ENCODE assay signal across 8 cellular contexts in the genomic region with DNA sequence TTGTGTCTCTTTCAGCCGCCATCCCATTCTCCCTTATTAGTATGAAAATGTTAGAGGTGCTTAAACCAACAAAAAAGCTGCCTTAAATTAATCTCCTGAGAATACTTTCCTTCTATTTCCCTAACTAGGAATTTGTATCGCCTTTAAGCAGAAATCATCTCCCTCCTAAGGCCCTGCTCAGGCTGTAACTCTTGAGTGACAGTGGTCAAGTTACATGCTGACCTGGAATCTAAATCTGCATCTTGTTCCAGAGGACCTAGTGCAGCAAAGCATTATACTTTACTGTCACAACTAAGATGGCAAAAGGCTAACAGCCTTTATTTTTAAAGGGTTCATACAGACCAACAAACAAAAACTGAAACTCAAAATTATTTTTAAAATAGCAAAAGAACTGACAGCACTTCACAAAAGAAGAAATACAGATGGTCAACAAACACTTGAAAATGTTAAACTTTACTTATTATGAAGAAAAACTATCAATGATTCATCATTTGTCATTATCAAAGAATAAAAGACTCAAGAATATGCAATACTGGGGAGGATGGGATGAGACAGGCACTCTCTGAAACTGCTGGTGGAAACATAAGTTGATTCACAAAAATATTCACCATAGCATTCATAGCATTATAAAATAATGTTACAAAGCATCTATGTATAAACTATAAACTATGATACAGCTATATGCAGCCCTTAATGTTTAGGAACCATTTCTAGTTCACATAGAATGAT. TPM values are rescaled to one million over a fixed set of nuclear protein-coding genes. Genes with fewer than 3 reads are reported as not detected.
DNase-seq lines count a peak whose midpoint lies in the region; ATAC-seq, FAIRE-seq and TF ChIP-seq lines count a peak whose summit lies in the region.

No MANE protein-coding gene starts in this region.

- H3K4me1 ChIP-seq in cardiac muscle cell (ENCODE audit: low read depth) (peaks cover 10% of the 10 kb centered on the region), upper lobe of left lung (peaks cover 49 to 62% (median 55%) of the 10 kb centered on the region in 4 donors), small intestine (ENCODE audit: control insufficient read depth in 2 of 2, insufficient read depth in 1 of 2, low read depth in 1 of 2, low read length in 1 of 2) (peaks cover 7 to 12% of the 10 kb centered on the region in 2 donors)

- H3K36me3 Mint-ChIP-seq in T-helper 17 cell (ENCODE audit: low read depth), result peaks cover 5% of the 10 kb centered on the region
- H3K36me3 Mint-ChIP-seq in immature natural killer cell, result peaks cover 23 to 57% (median 43%) of the 10 kb centered on the region in 3 donors
- peaks cover 17% of the 10 kb centered on the region for H3K36me3 Mint-ChIP-seq in chondrocyte (ENCODE audit: low read depth)

- H3K4me1 Mint-ChIP-seq in T-helper 17 cell (peaks cover 25% of the 10 kb centered on the region), immature natural killer cell (peaks cover 64 to 88% of the 10 kb centered on the region in 2 donors), chondrocyte (ENCODE audit: low read depth) (peaks cover 28% of the 10 kb centered on the region)

- 83 to 90% methylated on average over 2 of the region's 2 CpGs for WGBS in upper lobe of left lung, 2 donors
- WGBS in small intestine, 3 donors, result 91 to 97% (median 97%) methylated on average over 2 of the region's 2 CpGs

- no peak for TF ChIP-seq EP300 in upper lobe of left lung (IDR thresholded peaks at IDR 0.05)

- intact Hi-C loops in cardiac septum (cut with DNase I), result loop anchor here (2.0 kb wide), 1 partner anchor 13 kb away; no protein-coding TSS in a partner anchor

- TF ChIP-seq POLR2A in upper lobe of left lung (IDR thresholded peaks at IDR 0.05), result no peak

- H3K27ac Mint-ChIP-seq in T-helper 17 cell (peak overlapping the region; percentile 73), immature natural killer cell (peak overlapping the region; percentile 52 to 86 (median 80)), chondrocyte (ENCODE audit: unreplicated experiment) (no peak overlapping the region)

- no peaks in the 10 kb centered on the region for H3K27me3 ChIP-seq in cardiac muscle cell
- no peaks in the 10 kb centered on the region for H3K27me3 ChIP-seq in upper lobe of left lung
- H3K27me3 ChIP-seq in small intestine (ENCODE audit: control insufficient read depth in 2 of 2, insufficient read depth in 2 of 2, low read length in 2 of 2), result no peaks in the 10 kb centered on the region

- no peak for DNase-seq in cardiac muscle cell (ENCODE audit: low read depth in 1 of 2, low spot score in 1 of 2)
- DNase-seq in cardiac septum (ENCODE audit: low spot score), result no peak
- DNase-seq in T-helper 17 cell, result no peak
- DNase-seq in immature natural killer cell, result no peak
- DNase-seq in upper lobe of left lung, result no peak
- no peak for DNase-seq in small intestine
- no peak for DNase-seq in chondrocyte (ENCODE audit: low spot score)

- H3K9me3 Mint-ChIP-seq in immature natural killer cell (peaks cover 13 to 26% (median 19%) of the 10 kb centered on the region in 6 donors), chondrocyte (ENCODE audit: low read depth) (peaks cover 32% of the 10 kb centered on the region)

- H3K9me3 ChIP-seq in cardiac muscle cell (ENCODE audit: low read depth) (no peaks in the 10 kb centered on the region), T-helper 17 cell (ENCODE audit: control insufficient read depth, low read length, poor library complexity, severe bottlenecking) (peaks cover 10% of the 10 kb centered on the region), upper lobe of left lung (peaks cover 0 to 14% (median 8%) of the 10 kb centered on the region in 4 donors), small intestine (ENCODE audit: control insufficient read depth, low read depth) (no peaks in the 10 kb centered on the region)

- no peak for FAIRE-seq in small intestine (lab: Jason Lieb, UNC)

- TF ChIP-seq CTCF in cardiac muscle cell (IDR thresholded peaks at IDR 0.05; ENCODE audit: low read depth, low read length) (no peak), upper lobe of left lung (IDR thresholded peaks at IDR 0.05) (no peak), chondrocyte (IDR thresholded peaks at IDR 0.05) (no peak)

- H3K27ac ChIP-seq in cardiac muscle cell (peak overlapping the region; percentile 67), upper lobe of left lung (peak overlapping the region; percentile 69 to 81 (median 80)), small intestine (ENCODE audit: low read depth in 1 of 2, low read length in 1 of 2) (peak overlapping the region in 1 of 2 donors; percentile 52)

- H3K27me3 Mint-ChIP-seq in T-helper 17 cell (no peaks in the 10 kb centered on the region), immature natural killer cell (ENCODE audit: low read depth in 3 of 3) (peaks cover 0 to 4% (median 4%) of the 10 kb centered on the region in 3 donors), chondrocyte (ENCODE audit: low read depth) (no peaks in the 10 kb centered on the region)

- H3K4me3 Mint-ChIP-seq in T-helper 17 cell, result no peak overlapping the region
- peak overlapping the region; percentile 18 to 68 (median 51) for H3K4me3 Mint-ChIP-seq in immature natural killer cell
- no peak overlapping the region for H3K4me3 Mint-ChIP-seq in chondrocyte (ENCODE audit: unreplicated experiment)

- ATAC-seq in T-helper 17 cell (no peak), upper lobe of left lung (ENCODE audit: low FRiP score in 2 of 2) (no peak), HG02610 (IDR thresholded peaks at IDR 0.05; ENCODE audit: unreplicated experiment) (no peak)

- H3K36me3 ChIP-seq in cardiac muscle cell, result no peaks in the 10 kb centered on the region
- H3K36me3 ChIP-seq in upper lobe of left lung, result peaks cover 0 to 18% (median 4%) of the 10 kb centered on the region in 4 donors
- H3K36me3 ChIP-seq in small intestine (ENCODE audit: control insufficient read depth in 2 of 2, insufficient read depth in 2 of 2, low read length in 2 of 2), result no peaks in the 10 kb centered on the region

- H3K4me3 ChIP-seq in cardiac muscle cell (no peak overlapping the region), upper lobe of left lung (no peak overlapping the region), small intestine (ENCODE audit: low read depth in 1 of 2, low read length in 2 of 2) (no peak overlapping the region)

RNA-seq across cellular contexts. Expression of a gene that starts 11.0 kb away (rescaled TPM):
- total RNA-seq in cardiac muscle cell (45.9 and 68.9 TPM in 2 replicates), cardiac septum (24.0 TPM), T-helper 17 cell (10 to 100 TPM; 21.0 to 23.2 TPM), upper lobe of left lung (100 to 1,000 TPM in 1 of 6 donors, 10 to 100 TPM in 5; 27.3 to 119 (median 40.4) TPM), chondrocyte (26.4 to 33.7 TPM (median 30.2 TPM) in 3 replicates)
- polyA plus RNA-seq in cardiac muscle cell (35.5 and 43.3 TPM in 2 replicates), immature natural killer cell (10 to 100 TPM; 34.8 to 54.7 (median 53.1) TPM), small intestine (10 to 100 TPM; 26.6 to 30.7 (median 27.0) TPM)

RNA-seq across cellular contexts. Expression of a gene that starts 11.7 kb away (rescaled TPM):
- not detected in 2 replicates for total RNA-seq in cardiac muscle cell
- 9.4 and 10.4 TPM in 2 replicates for polyA plus RNA-seq in cardiac muscle cell
- total RNA-seq in cardiac septum, result 15.2 TPM
- total RNA-seq in T-helper 17 cell, result 10 to 100 TPM; 24.5 to 55.2 TPM
- 10 to 100 TPM; 14.5 to 47.5 (median 17.6) TPM for polyA plus RNA-seq in immature natural killer cell
- total RNA-seq in upper lobe of left lung, result 10 to 100 TPM; 25.2 to 59.2 (median 32.4) TPM
- polyA plus RNA-seq in small intestine, result 10 to 100 TPM in 2 of 3 donors, 1 to 10 TPM in 1; 5.4 to 13.2 (median 11.7) TPM
- not detected in 3 replicates for total RNA-seq in chondrocyte

RNA-seq across cellular contexts. Expression of a gene that starts 51.8 kb away (rescaled TPM):
- total RNA-seq in cardiac muscle cell (16.2 and 16.7 TPM in 2 replicates), cardiac septum (5.2 TPM), T-helper 17 cell (10 to 100 TPM; 31.6 to 37.5 TPM), upper lobe of left lung (100 to 1,000 TPM in 1 of 6 donors, 10 to 100 TPM in 5; 19.0 to 180 (median 27.5) TPM), chondrocyte (9.5 to 16.1 TPM (median 10.6 TPM) in 3 replicates)
- polyA plus RNA-seq in cardiac muscle cell (13.3 and 13.6 TPM in 2 replicates), immature natural killer cell (1 to 10 TPM; 2.1 to 5.8 (median 3.2) TPM), small intestine (1 to 10 TPM; 2.7 to 5.8 (median 4.7) TPM)

Comparison
In these comparisons a context has a peak if more than half of its experiments do, and no peak if none do; other contexts are left out.
1. RNA of a gene that starts 11.7 kb away (total RNA-seq): 24.5 to 55.2 TPM in T-helper 17 cell, 25.2 to 59.2 TPM in upper lobe of left lung and 15.2 TPM in cardiac septum (single experiment); not detected in chondrocyte and not detected in cardiac muscle cell; every median in the first group is over 10 times any median in the second.
2. H3K4me3 Mint-ChIP-seq: peak in immature natural killer cell (5 of 5); none in T-helper 17 cell (single experiment) and chondrocyte (single experiment).